10 cellular contexts compared by ENCODE assay signal in the genomic region with DNA sequence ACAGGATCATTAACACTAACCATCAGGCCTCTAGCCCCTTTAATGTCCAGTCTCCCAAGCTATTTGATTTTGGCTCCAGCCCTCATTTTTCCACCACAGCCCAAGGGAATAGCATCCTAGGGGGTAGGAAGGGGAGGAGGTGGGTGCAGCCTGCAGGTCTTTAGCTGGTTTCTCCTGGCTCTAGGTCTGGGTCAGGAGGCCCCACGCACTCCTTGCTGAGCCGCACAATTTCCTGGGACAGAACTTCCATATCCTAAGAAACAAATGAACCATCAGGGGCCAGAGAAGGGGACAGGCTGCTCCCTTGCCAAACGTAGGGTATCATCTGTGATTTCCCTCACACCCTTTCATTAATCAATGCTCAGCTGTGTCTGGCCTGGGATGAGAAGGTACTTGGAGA.
"Had no signal": no experiment of that assay in that cellular context is flagged by ENCODE, and none has a peak within 500 bp of the region (broad histone marks: within the 10 kb centered on the region; RNA-seq: fewer than 3 reads in every experiment).

No MANE protein-coding gene starts in this region.

- H3K4me3 Mint-ChIP-seq: HFFc6 had no signal

- H3K9me3 Mint-ChIP-seq: HFFc6 had no signal

- ATAC-seq: HCT116, HepG2, K562 had no signal

- H3K27ac Mint-ChIP-seq: HFFc6 had no signal

- H2AFZ ChIP-seq: GM23248 had no signal

- H3K9me3 ChIP-seq: HAP-1 had no signal

- H3K4me3 ChIP-seq: GM23248, HAP-1, K562 had no signal

- DNase-seq: GM23248, GOT3, H7, HFFc6, IMR-90 had no signal

- H3K27ac ChIP-seq: GM23248, HL-60 had no signal
